9 cellular contexts compared by ENCODE assay signal in genomic region chr1:21539933-21540332, GRCh38. TPM values are rescaled to one million over a fixed set of nuclear protein-coding genes. Genes with fewer than 3 reads are reported as not detected.
DNase-seq lines count a peak whose midpoint lies in the region; ATAC-seq, FAIRE-seq and TF ChIP-seq lines count a peak whose summit lies in the region.
"Had no signal": no experiment of that assay in that cellular context is flagged by ENCODE, and none has a peak within 500 bp of the region (broad histone marks: within the 10 kb centered on the region; RNA-seq: fewer than 3 reads in every experiment).

No MANE protein-coding gene starts in this region.

- peak; percentile 19 for TF ChIP-seq CTCF in HFF-Myc (IDR thresholded peaks at IDR 0.05; ENCODE audit: low read depth, low read length, missing control alignments)
- peak; percentile 54 for TF ChIP-seq CTCF in astrocyte of the cerebellum (IDR thresholded peaks at IDR 0.05; ENCODE audit: low read depth, low read length, missing control alignments)
- TF ChIP-seq CTCF in kidney (IDR thresholded peaks at IDR 0.05; ENCODE audit: borderline replicate concordance, extremely low read depth, insufficient read depth), result no peak

- H3K27ac ChIP-seq in kidney (ENCODE audit: low read depth in 2 of 2, low read length in 2 of 2), result peak overlapping the region; percentile 35
- H3K27ac ChIP-seq: skin epidermis had no signal

- in situ Hi-C loops in astrocyte of the cerebellum (cut with HindIII; ENCODE audit: low sequenced_read_pairs), result loop anchor here (10.0 kb wide), 1 partner anchor 415 kb away; no protein-coding TSS in a partner anchor

- intact Hi-C loops in kidney (cut with DNase I), result no loop called here

- peaks cover 36 to 42% of the 10 kb centered on the region in 2 donors for H3K4me1 ChIP-seq in kidney (ENCODE audit: control insufficient read depth in 1 of 2, insufficient read depth in 1 of 2, low read depth in 1 of 2, low read length in 2 of 2)

- H3K4me3 Mint-ChIP-seq in activated CD8-positive, alpha-beta memory T cell treated with anti-CD3 and anti-CD28 coated beads, Interleukin-2, amount 10 ng/mL, durations not matched to agents 7 days and 5 days, result no peak overlapping the region

- H3K9me3 Mint-ChIP-seq in activated CD8-positive, alpha-beta memory T cell treated with anti-CD3 and anti-CD28 coated beads, Interleukin-2, amount 10 ng/mL, durations not matched to agents 7 days and 5 days (ENCODE audit: low read depth), result no peaks in the 10 kb centered on the region

- CTCF ChIA-PET in activated CD8-positive, alpha-beta memory T cell treated with anti-CD3 and anti-CD28 coated beads, Interleukin-2, amount 10 ng/mL, durations not matched to agents 7 days and 5 days (lab: Charles Lee), result no interaction called here

- H3K4me3 ChIP-seq in HFF-Myc (replicated peaks; ENCODE audit: low read depth, low read length), result no peak overlapping the region
- H3K4me3 ChIP-seq in astrocyte of the cerebellum (ENCODE audit: low read depth, low read length), result no peak overlapping the region
- H3K4me3 ChIP-seq in kidney (ENCODE audit: low read length in 2 of 2), result no peak overlapping the region
- H3K4me3 ChIP-seq: skin epidermis had no signal

- FAIRE-seq in kidney (lab: Jason Lieb, UNC), result no peak

- peaks cover 29% of the 10 kb centered on the region for H3K27me3 Mint-ChIP-seq in activated CD8-positive, alpha-beta memory T cell treated with anti-CD3 and anti-CD28 coated beads, Interleukin-2, amount 10 ng/mL, durations not matched to agents 7 days and 5 days

- H3K36me3 ChIP-seq in kidney (ENCODE audit: control insufficient read depth in 1 of 2, insufficient read depth in 2 of 2, low read length in 2 of 2), result no peaks in the 10 kb centered on the region

- no peaks in the 10 kb centered on the region for H3K4me1 Mint-ChIP-seq in activated CD8-positive, alpha-beta memory T cell treated with anti-CD3 and anti-CD28 coated beads, Interleukin-2, amount 10 ng/mL, durations not matched to agents 7 days and 5 days

- no peak overlapping the region for H3K9ac ChIP-seq in kidney (ENCODE audit: low read length in 2 of 2)

- DNase-seq in Ammon's horn (ENCODE audit: low spot score) (peak; percentile 23), HFF-Myc (ENCODE audit: extremely low read depth, low read depth) (no peak), astrocyte of the cerebellum (ENCODE audit: low read depth) (no peak), kidney (no peak), OCI-M2 (lab: John Stamatoyannopoulos, UW; ENCODE audit: unreplicated experiment) (no peak), germinal center (ENCODE audit: low spot score) (no peak)
- no peak for DNase-seq in activated CD8-positive, alpha-beta memory T cell treated with anti-CD3 and anti-CD28 coated beads, Interleukin-2, amount 10 ng/mL, durations not matched to agents 7 days and 5 days

- no peaks in the 10 kb centered on the region for H3K9me3 ChIP-seq in kidney (ENCODE audit: control insufficient read depth in 1 of 2, low read length in 2 of 2)

- H3K36me3 Mint-ChIP-seq in activated CD8-positive, alpha-beta memory T cell treated with anti-CD3 and anti-CD28 coated beads, Interleukin-2, amount 10 ng/mL, durations not matched to agents 7 days and 5 days, result no peaks in the 10 kb centered on the region

- no peak overlapping the region for H3K27ac Mint-ChIP-seq in activated CD8-positive, alpha-beta memory T cell treated with anti-CD3 and anti-CD28 coated beads, Interleukin-2, amount 10 ng/mL, durations not matched to agents 7 days and 5 days

- ATAC-seq in HG03354 (IDR thresholded peaks at IDR 0.05; ENCODE audit: poor library complexity, severe bottlenecking, unreplicated experiment), result no peak
- no peak for ATAC-seq in activated CD8-positive, alpha-beta memory T cell treated with anti-CD3 and anti-CD28 coated beads, Interleukin-2, amount 10 ng/mL, durations not matched to agents 7 days and 5 days

RNA-seq across cellular contexts. Expression of gene ALPL, which starts 30.7 kb away (rescaled TPM):
- total RNA-seq in kidney, result 8.4 TPM
- polyA plus RNA-seq in kidney (ENCODE audit: insufficient read depth, low read depth, low replicate concordance), result 133 TPM
- not detected for total RNA-seq in activated CD8-positive, alpha-beta memory T cell treated with anti-CD3 and anti-CD28 coated beads, Interleukin-2, amount 10 ng/mL, durations not matched to agents 7 days and 5 days
